Comparison of ENCODE assay signal across 26 cellular contexts in genomic region chrX:39205467-39205866, GRCh38.
A peak's percentile ranks its signal among the peaks of the same experiment; 100 is the strongest.
DNase-seq lines count a peak whose midpoint lies in the region; ATAC-seq, FAIRE-seq and TF ChIP-seq lines count a peak whose summit lies in the region.
"Had no signal": no experiment of that assay in that cellular context is flagged by ENCODE, and none has a peak within 500 bp of the region (broad histone marks: within the 10 kb centered on the region; RNA-seq: fewer than 3 reads in every experiment).

No MANE protein-coding gene starts in this region.

- H3K9me3 Mint-ChIP-seq in activated T-helper 17 cell treated with anti-CD3 and anti-CD28 coated beads, Interleukin-2, amount 50 U/mL, for 72 hours = no peaks in the 10 kb centered on the region
- H3K9me3 Mint-ChIP-seq: natural killer cell treated with Interleukin-12 subunit alpha and Interleukin-12 subunit beta and Interleukin-15 and Interleukin-18, amount 100 ng/mL, for 72 hours had no signal

- no peak for TF ChIP-seq CTCF in keratinocyte (optimal IDR thresholded peaks at IDR 0.05 in 1 of 3, IDR thresholded peaks at IDR 0.05 in 1 of 3, conservative IDR thresholded peaks at IDR 0.05 in 1 of 3; ENCODE audit: extremely low read depth in 1 of 3, insufficient read depth in 2 of 3, low read length in 3 of 3)

- H3K36me3 ChIP-seq in keratinocyte (ENCODE audit: control insufficient read depth in 2 of 2, extremely low read depth in 1 of 2, insufficient read depth in 2 of 2, low read length in 2 of 2) = no peaks in the 10 kb centered on the region
- H3K36me3 ChIP-seq: uterus, WERI-Rb-1 had no signal

- H4K20me1 ChIP-seq in keratinocyte (ENCODE audit: control insufficient read depth, extremely low read depth, insufficient read depth, low read length) = no peaks in the 10 kb centered on the region

- DNase-seq in stimulated activated CD4-positive, alpha-beta T cell treated with anti-CD3 and anti-CD28 coated beads, Interleukin-15, amount 100 ng/mL, for 24 hours = peak; percentile 12
- DNase-seq in stimulated activated CD4-positive, alpha-beta T cell treated with anti-CD3 and anti-CD28 coated beads, Interleukin-4, amount 100 ng/mL, for 1 hour = no peak
- DNase-seq in keratinocyte (ENCODE audit: low read depth, low spot score) (no peak), amygdala (lab: John Stamatoyannopoulos, UW) (no peak), NCI-H1417 (lab: John Stamatoyannopoulos, UW) (no peak), ACHN (no peak)
- DNase-seq: body of pancreas, Caco-2, DMS79, GF-D8, Karpas-422, kidney, NCI-H1694 treated with DMSO at 0.1 percent for 48 hours, NCI-H2227 treated with DMSO at 0.1 percent for 48 hours, NCI-H526 treated with DMSO at 0.1 percent for 48 hours, PC-9, retina, SHP77 treated with DMSO at 0.1 percent for 48 hours, small intestine, T1000, uterus, WERI-Rb-1 had no signal

- H3K27ac Mint-ChIP-seq in activated T-helper 17 cell treated with anti-CD3 and anti-CD28 coated beads, Interleukin-2, amount 50 U/mL, for 72 hours = peak overlapping the region; percentile 88
- H3K27ac Mint-ChIP-seq: natural killer cell treated with Interleukin-12 subunit alpha and Interleukin-12 subunit beta and Interleukin-15 and Interleukin-18, amount 100 ng/mL, for 72 hours had no signal

- no peaks in the 10 kb centered on the region for H3K9me1 ChIP-seq in keratinocyte (ENCODE audit: control insufficient read depth, extremely low read depth, insufficient read depth, low read length)

- H3K4me2 ChIP-seq in keratinocyte (ENCODE audit: control insufficient read depth, extremely low read depth, insufficient read depth, low read depth, low read length) = peak overlapping the region; percentile 13
- H3K4me2 ChIP-seq: PC-9 had no signal

- no peaks in the 10 kb centered on the region for H3K27me3 Mint-ChIP-seq in activated T-helper 17 cell treated with anti-CD3 and anti-CD28 coated beads, Interleukin-2, amount 50 U/mL, for 72 hours

- H3K9me3 ChIP-seq in keratinocyte (ENCODE audit: control insufficient read depth, low read depth, low read length) = no peaks in the 10 kb centered on the region
- H3K9me3 ChIP-seq: body of pancreas, Caco-2, uterus had no signal

- in situ Hi-C loops in ACHN (cut with HindIII; ENCODE audit: low pct_ligation_motif_present, low pct_unique_long_range_greater_than_20kb, low sequenced_read_pairs) = no loop called here

- no peak for FAIRE-seq in keratinocyte (lab: Jason Lieb, UNC)
- FAIRE-seq: HepG2, kidney, small intestine had no signal

- H3K9ac ChIP-seq in keratinocyte (ENCODE audit: control insufficient read depth, extremely low read depth, insufficient read depth, low read length) = no peak overlapping the region

- H3K27me3 ChIP-seq in keratinocyte (ENCODE audit: control insufficient read depth, extremely low read depth, insufficient read depth, low read length) = no peaks in the 10 kb centered on the region
- H3K27me3 ChIP-seq: body of pancreas, uterus had no signal

- no peak overlapping the region for H3K4me3 ChIP-seq in keratinocyte (ENCODE audit: control insufficient read depth in 2 of 3, extremely low read depth in 1 of 3, insufficient read depth in 2 of 3, low read depth in 1 of 3, low read length in 3 of 3)
- H3K4me3 ChIP-seq: body of pancreas, PC-9, uterus had no signal

- dilution Hi-C loops in keratinocyte (cut with MboI; ENCODE audit: extremely low pct_ligation_motif_present, low sequenced_read_pairs) = no loop called here

- ATAC-seq in activated T-helper 17 cell treated with anti-CD3 and anti-CD28 coated beads, Interleukin-2, amount 50 U/mL, for 72 hours (replicated peaks) = peak; percentile 30
- ATAC-seq: body of pancreas; HepG2; natural killer cell treated with Interleukin-12 subunit alpha and Interleukin-12 subunit beta and Interleukin-15 and Interleukin-18, amount 100 ng/mL, for 72 hours had no signal

- H3K27ac ChIP-seq in keratinocyte (ENCODE audit: control insufficient read depth, insufficient read depth, low read length) = no peak overlapping the region
- H3K27ac ChIP-seq: body of pancreas, C4-2B, PC-9, uterus, WERI-Rb-1 had no signal

- H3K4me1 ChIP-seq in keratinocyte (ENCODE audit: control insufficient read depth, extremely low read depth, insufficient read depth, low read length) = peaks cover 15% of the 10 kb centered on the region
- H3K4me1 ChIP-seq: body of pancreas, uterus had no signal

- no peak overlapping the region for H2AFZ ChIP-seq in keratinocyte (ENCODE audit: control insufficient read depth, low read length)
- H2AFZ ChIP-seq: PC-9 had no signal

- H3K79me2 ChIP-seq in keratinocyte (ENCODE audit: control insufficient read depth, insufficient read depth, low read length) = no peaks in the 10 kb centered on the region

- peaks cover 20% of the 10 kb centered on the region for H3K4me1 Mint-ChIP-seq in activated T-helper 17 cell treated with anti-CD3 and anti-CD28 coated beads, Interleukin-2, amount 50 U/mL, for 72 hours

- H3K4me3 Mint-ChIP-seq in activated T-helper 17 cell treated with anti-CD3 and anti-CD28 coated beads, Interleukin-2, amount 50 U/mL, for 72 hours = peak overlapping the region; percentile 48
- H3K4me3 Mint-ChIP-seq: natural killer cell treated with Interleukin-12 subunit alpha and Interleukin-12 subunit beta and Interleukin-15 and Interleukin-18, amount 100 ng/mL, for 72 hours had no signal

- no peaks in the 10 kb centered on the region for H3K36me3 Mint-ChIP-seq in activated T-helper 17 cell treated with anti-CD3 and anti-CD28 coated beads, Interleukin-2, amount 50 U/mL, for 72 hours (ENCODE audit: low read depth)
- H3K36me3 Mint-ChIP-seq: natural killer cell treated with Interleukin-12 subunit alpha and Interleukin-12 subunit beta and Interleukin-15 and Interleukin-18, amount 100 ng/mL, for 72 hours had no signal
